Comparison of ENCODE assay signal across 1 cellular context in genomic region chr11:85666687-85667086, GRCh38.
TF ChIP-seq lines count a peak whose summit lies in the region.

No MANE protein-coding gene starts in this region.

TF ChIP-seq in HepG2, 621 proteins besides CTCF, POLR2A, EP300 and RAD21 (continues in another document):
- no peak for TF ChIP-seq ZNF629 (CRISPR knock-in tag; conservative IDR thresholded peaks at IDR 0.05)
- TF ChIP-seq FUBP1 (CRISPR knock-in tag; IDR thresholded peaks at IDR 0.05; ENCODE audit: borderline replicate concordance), result no peak
- TF ChIP-seq DNMT3B (CRISPR knock-in tag; conservative IDR thresholded peaks at IDR 0.05), result no peak
- no peak for TF ChIP-seq ZNF564 (CRISPR knock-in tag; IDR thresholded peaks at IDR 0.05)
- TF ChIP-seq ZNF891 (CRISPR knock-in tag; IDR thresholded peaks at IDR 0.05), result no peak
- TF ChIP-seq SOX13 (IDR thresholded peaks at IDR 0.05), result no peak
- TF ChIP-seq SOX13 (CRISPR knock-in tag; conservative IDR thresholded peaks at IDR 0.05 in 1 of 2, IDR thresholded peaks at IDR 0.05 in 1 of 2), result peak in 1 of 2 experiments; percentile 51; a peak in 1 of 4 replicates
- no peak for TF ChIP-seq ZNF263 (CRISPR knock-in tag; IDR thresholded peaks at IDR 0.05)
- TF ChIP-seq ZNF264 (CRISPR knock-in tag; IDR thresholded peaks at IDR 0.05), result no peak
- TF ChIP-seq E2F2 (CRISPR knock-in tag; IDR thresholded peaks at IDR 0.05; ENCODE audit: borderline replicate concordance), result no peak
- no peak for TF ChIP-seq TFDP1 (CRISPR knock-in tag; IDR thresholded peaks at IDR 0.05; ENCODE audit: borderline replicate concordance)
- no peak for TF ChIP-seq ZGPAT (CRISPR knock-in tag; IDR thresholded peaks at IDR 0.05)
- 0 out of 2 replicates have a peak, but pooled peaks have one; percentile 39 for TF ChIP-seq ESRRA (CRISPR knock-in tag; IDR thresholded peaks at IDR 0.05; ENCODE audit: low read depth)
- TF ChIP-seq ZNF678 (CRISPR knock-in tag; IDR thresholded peaks at IDR 0.05), result no peak
- no peak for TF ChIP-seq NR3C1 (CRISPR knock-in tag; IDR thresholded peaks at IDR 0.05)
- no peak for TF ChIP-seq HNRNPL (IDR thresholded peaks at IDR 0.05; ENCODE audit: low read depth, low read length)
- TF ChIP-seq TAF1 (CRISPR knock-in tag; IDR thresholded peaks at IDR 0.05), result no peak
- TF ChIP-seq RNF2 (conservative IDR thresholded peaks at IDR 0.05; ENCODE audit: low read depth), result no peak
- TF ChIP-seq THAP11 (CRISPR knock-in tag; IDR thresholded peaks at IDR 0.05), result no peak
- TF ChIP-seq ZNF790 (CRISPR knock-in tag; IDR thresholded peaks at IDR 0.05; ENCODE audit: borderline replicate concordance), result no peak
- TF ChIP-seq FOXP1 (IDR thresholded peaks at IDR 0.05), result no peak
- no peak; the same call in 1 of the 2 replicates for TF ChIP-seq FOXP1 (CRISPR knock-in tag; IDR thresholded peaks at IDR 0.05)
- no peak for TF ChIP-seq LBX2 (CRISPR knock-in tag; IDR thresholded peaks at IDR 0.05; ENCODE audit: borderline replicate concordance)
- no peak for TF ChIP-seq ZNF644 (CRISPR knock-in tag; IDR thresholded peaks at IDR 0.05; ENCODE audit: low read depth)
- TF ChIP-seq YEATS4 (CRISPR knock-in tag; IDR thresholded peaks at IDR 0.05; ENCODE audit: borderline replicate concordance), result no peak
- TF ChIP-seq RERE (CRISPR knock-in tag; IDR thresholded peaks at IDR 0.05; ENCODE audit: low read depth), result no peak
- no peak for TF ChIP-seq GZF1 (CRISPR knock-in tag; IDR thresholded peaks at IDR 0.05)
- no peak for TF ChIP-seq ZNF276 (CRISPR knock-in tag; IDR thresholded peaks at IDR 0.05; ENCODE audit: low read depth)
- TF ChIP-seq TARDBP (CRISPR knock-in tag; IDR thresholded peaks at IDR 0.05), result no peak
- no peak for TF ChIP-seq HBP1 (CRISPR knock-in tag; IDR thresholded peaks at IDR 0.05; ENCODE audit: low read depth)
- no peak for TF ChIP-seq SNAPC4 (CRISPR knock-in tag; IDR thresholded peaks at IDR 0.05)
- no peak for TF ChIP-seq ZNF567 (CRISPR knock-in tag; IDR thresholded peaks at IDR 0.05; ENCODE audit: borderline replicate concordance)
- no peak for TF ChIP-seq SMAD9 (CRISPR knock-in tag; IDR thresholded peaks at IDR 0.05)
- TF ChIP-seq HMGA1 (CRISPR knock-in tag; conservative IDR thresholded peaks at IDR 0.05), result no peak
- no peak for TF ChIP-seq ZNF441 (CRISPR knock-in tag; IDR thresholded peaks at IDR 0.05; ENCODE audit: borderline replicate concordance)
- 0 out of 2 replicates have a peak, but pooled peaks have one; percentile 32 for TF ChIP-seq GATAD2A (CRISPR knock-in tag; IDR thresholded peaks at IDR 0.05)
- TF ChIP-seq RXRB (CRISPR knock-in tag; IDR thresholded peaks at IDR 0.05; ENCODE audit: borderline replicate concordance), result no peak
- TF ChIP-seq PBX3 (CRISPR knock-in tag; IDR thresholded peaks at IDR 0.05; ENCODE audit: borderline replicate concordance), result no peak
- no peak for TF ChIP-seq TBX2 (CRISPR knock-in tag; IDR thresholded peaks at IDR 0.05; ENCODE audit: borderline replicate concordance)
